In genomic region chr4:76640252-76640925, GRCh38 we compare ENCODE assay signal across 13 cellular contexts.
DNase-seq lines count a peak whose midpoint lies in the region; ATAC-seq and TF ChIP-seq lines count a peak whose summit lies in the region.
"Had no signal": no experiment of that assay in that cellular context is flagged by ENCODE, and none has a peak within 500 bp of the region (broad histone marks: within the 10 kb centered on the region; RNA-seq: fewer than 3 reads in every experiment).

No MANE protein-coding gene starts in this region.

- H3K4me3 ChIP-seq in mesenchymal stem cell (ENCODE audit: insufficient read depth in 1 of 2, low read depth in 1 of 2, low read length in 2 of 2) (no peak overlapping the region), gastroesophageal sphincter (no peak overlapping the region)
- H3K4me3 ChIP-seq: tibial artery had no signal

- no peak overlapping the region for H2AFZ ChIP-seq in mesenchymal stem cell (ENCODE audit: low read depth, low read length)

- no peak overlapping the region for H3K4me2 ChIP-seq in mesenchymal stem cell (ENCODE audit: low read length, poor library complexity, severe bottlenecking)

- H2BK12ac ChIP-seq in mesenchymal stem cell (ENCODE audit: low read length in 2 of 2), result no peak overlapping the region

- no peak overlapping the region for H4K91ac ChIP-seq in mesenchymal stem cell (ENCODE audit: low read length)

- no peaks in the 10 kb centered on the region for H3K27me3 ChIP-seq in mesenchymal stem cell (ENCODE audit: control insufficient read depth in 1 of 2, insufficient read depth in 1 of 2, low read length in 2 of 2)
- H3K27me3 ChIP-seq in gastroesophageal sphincter, result no peaks in the 10 kb centered on the region
- H3K27me3 ChIP-seq: tibial artery had no signal

- ATAC-seq in left colon (peak; percentile 37), GM21825 (IDR thresholded peaks at IDR 0.05; ENCODE audit: unreplicated experiment) (no peak), gastroesophageal sphincter (no peak)

- H4K8ac ChIP-seq in mesenchymal stem cell (ENCODE audit: low read length), result no peak overlapping the region

- DNase-seq in DMS153 (lab: John Stamatoyannopoulos, UW) (peak; percentile 88), NCI-H187 treated with DMSO at 0.1 percent for 48 hours (lab: John Stamatoyannopoulos, UW) (peak; percentile 94), RWPE1 (ENCODE audit: low spot score) (peak; percentile 43), left colon (no peak), mesenchymal stem cell (no peak), NCI-H524 treated with DMSO at 0.1 percent for 48 hours (lab: John Stamatoyannopoulos, UW) (no peak)
- DNase-seq: activated CD8-positive, alpha-beta memory T cell treated with anti-CD3 and anti-CD28 coated beads, Interleukin-2, amount 50 U/mL, for 4 hours; effector memory CD4-positive, alpha-beta T cell; Karpas-422; T-helper 9 cell; tibial artery had no signal

- H2BK15ac ChIP-seq in mesenchymal stem cell (ENCODE audit: low read depth, poor library complexity, severe bottlenecking), result no peak overlapping the region

- CTCF ChIA-PET in RWPE1 (lab: Yijun Ruan, JAX), result interaction anchor here (0.6 to 1.0 kb wide), 2 partner anchors 10 to 333 kb away, joined by 3 read pairs; no protein-coding TSS in a partner anchor

- H3K36me3 ChIP-seq in mesenchymal stem cell (ENCODE audit: control insufficient read depth in 1 of 2, insufficient read depth in 2 of 2, low read depth in 1 of 2, low read length in 2 of 2) (peaks cover 0 to 3% of the 10 kb centered on the region in 2 experiments), gastroesophageal sphincter (no peaks in the 10 kb centered on the region)
- H3K36me3 ChIP-seq: tibial artery had no signal

- no peak overlapping the region for H2AK5ac ChIP-seq in mesenchymal stem cell (ENCODE audit: low read length, severe bottlenecking)

- 93% methylated on average over 7 of the region's 7 CpGs for WGBS in mesenchymal stem cell
- WGBS in gastroesophageal sphincter (ENCODE audit: low coverage in 1 of 2), 2 donors, result 89% methylated on average over 6 of the region's 7 CpGs; no CpG with 5 or more reads in 1 of the 2 donors

- H3K4me1 ChIP-seq in mesenchymal stem cell (ENCODE audit: control insufficient read depth, insufficient read depth, low read depth, low read length), result peaks cover 3% of the 10 kb centered on the region
- no peaks in the 10 kb centered on the region for H3K4me1 ChIP-seq in gastroesophageal sphincter

- no peak for TF ChIP-seq POLR2A in gastroesophageal sphincter (IDR thresholded peaks at IDR 0.05)

- no peak for TF ChIP-seq EP300 in gastroesophageal sphincter (IDR thresholded peaks at IDR 0.05)

- no peak overlapping the region for H3K4ac ChIP-seq in mesenchymal stem cell (ENCODE audit: low read depth in 1 of 2, low read length in 2 of 2)

- H2BK120ac ChIP-seq in mesenchymal stem cell (ENCODE audit: low read depth, low read length), result no peak overlapping the region

- no peaks in the 10 kb centered on the region for H3K9me3 ChIP-seq in mesenchymal stem cell (ENCODE audit: control insufficient read depth, low read length)
- no peaks in the 10 kb centered on the region for H3K9me3 ChIP-seq in gastroesophageal sphincter
- H3K9me3 ChIP-seq: tibial artery had no signal

- H3K9ac ChIP-seq in mesenchymal stem cell (ENCODE audit: low read length), result no peak overlapping the region

- H3K23ac ChIP-seq in mesenchymal stem cell (ENCODE audit: low read length in 2 of 2), result no peak overlapping the region

- no peaks in the 10 kb centered on the region for H3K79me1 ChIP-seq in mesenchymal stem cell (replicated peaks; ENCODE audit: low read length, poor library complexity, severe bottlenecking)

- TF ChIP-seq CTCF in RWPE1 (conservative IDR thresholded peaks at IDR 0.05; ENCODE audit: low read depth) (no peak), gastroesophageal sphincter (IDR thresholded peaks at IDR 0.05) (no peak)

- H3K14ac ChIP-seq in mesenchymal stem cell (ENCODE audit: low read length in 2 of 2), result no peak overlapping the region

- H3K18ac ChIP-seq in mesenchymal stem cell (ENCODE audit: low read depth in 1 of 2, low read length in 2 of 2), result no peak overlapping the region

- no peak overlapping the region for H2BK5ac ChIP-seq in mesenchymal stem cell (ENCODE audit: low read depth, low read length, poor library complexity, severe bottlenecking)

- POLR2A ChIA-PET in RWPE1 (lab: Yijun Ruan, JAX; ENCODE audit: low non-redundant PET), result no interaction called here

- intact Hi-C loops in left colon (cut with DNase I, micrococcal nuclease), result no loop called here

- no peak overlapping the region; the same call in 1 of the 2 replicates for H3K27ac ChIP-seq in RWPE1
- no peak overlapping the region for H3K27ac ChIP-seq in mesenchymal stem cell (ENCODE audit: low read length, poor library complexity, severe bottlenecking)
- no peak overlapping the region for H3K27ac ChIP-seq in gastroesophageal sphincter

Comparison
In these comparisons a context has a peak if more than half of its experiments do, and no peak if none do; other contexts are left out.
1. DNase-seq: peak in DMS153 (single experiment), NCI-H187 treated with DMSO at 0.1 percent for 48 hours (single experiment) and RWPE1 (single experiment); none in left colon (0 of 2), mesenchymal stem cell (single experiment) and NCI-H524 treated with DMSO at 0.1 percent for 48 hours (single experiment).